Comparison of ENCODE assay signal across 9 cellular contexts in genomic region chr5:110441035-110441434, GRCh38.
DNase-seq lines count a peak whose midpoint lies in the region; ATAC-seq and TF ChIP-seq lines count a peak whose summit lies in the region.
"Had no signal": no experiment of that assay in that cellular context is flagged by ENCODE, and none has a peak within 500 bp of the region (broad histone marks: within the 10 kb centered on the region; RNA-seq: fewer than 3 reads in every experiment).

No MANE protein-coding gene starts in this region.

- H3K36me3 ChIP-seq in ovary, result no peaks in the 10 kb centered on the region
- H3K36me3 ChIP-seq: HAP-1 had no signal

- 32 to 57% (median 37%) methylated on average over 2 of the region's 2 CpGs for WGBS in ovary, 3 donors

- H3K27ac ChIP-seq in ovary, result no peak overlapping the region

- ATAC-seq in GM18867 (IDR thresholded peaks at IDR 0.05; ENCODE audit: unreplicated experiment) (peak; percentile 71), HG03432 (IDR thresholded peaks at IDR 0.05; ENCODE audit: unreplicated experiment) (peak; percentile 71), SK-N-SH treated with all-trans-retinoic acid at 6 μM for 48 hours (peak; percentile 81)

- H3K27me3 ChIP-seq in ovary, result no peaks in the 10 kb centered on the region

- H3K9me3 Mint-ChIP-seq in activated T-cell treated with anti-CD3 and anti-CD28 coated beads, Interleukin-2, amount 50 U/mL, for 24 hours, result no peaks in the 10 kb centered on the region
- H3K9me3 Mint-ChIP-seq in T-helper 2 cell treated with Interferon-gamma antibody and Interleukin-4, amounts not matched to agents 5 μg/mL and 100 μg/mL, for 36 hours, result no peaks in the 10 kb centered on the region

- no peak for TF ChIP-seq EP300 in ovary (IDR thresholded peaks at IDR 0.05)

- no peak overlapping the region for H3K4me3 ChIP-seq in AG09309 (ENCODE audit: control insufficient read depth, low read depth, low read length)
- no peak overlapping the region for H3K4me3 ChIP-seq in ovary
- H3K4me3 ChIP-seq: HAP-1 had no signal

- H3K9me3 ChIP-seq in ovary, result no peaks in the 10 kb centered on the region
- H3K9me3 ChIP-seq: HAP-1 had no signal

- H3K4me1 Mint-ChIP-seq in activated T-cell treated with anti-CD3 and anti-CD28 coated beads, Interleukin-2, amount 50 U/mL, for 24 hours (ENCODE audit: low read depth), result no peaks in the 10 kb centered on the region
- H3K4me1 Mint-ChIP-seq in T-helper 2 cell treated with Interferon-gamma antibody and Interleukin-4, amounts not matched to agents 5 μg/mL and 100 μg/mL, for 36 hours (ENCODE audit: low read depth), result no peaks in the 10 kb centered on the region

- DNase-seq in AG09309 (ENCODE audit: low read depth) (peak; percentile 24), islet precursor cell (peak; percentile 57), ovary (no peak)
- DNase-seq in activated T-cell treated with anti-CD3 and anti-CD28 coated beads, Interleukin-2, amount 50 U/mL, for 24 hours, result no peak
- DNase-seq in T-helper 2 cell treated with Interferon-gamma antibody and Interleukin-4, amounts not matched to agents 5 μg/mL and 100 μg/mL, for 36 hours (ENCODE audit: low spot score), result no peak

- no peaks in the 10 kb centered on the region for H3K36me3 Mint-ChIP-seq in activated T-cell treated with anti-CD3 and anti-CD28 coated beads, Interleukin-2, amount 50 U/mL, for 24 hours (ENCODE audit: low read depth)
- no peaks in the 10 kb centered on the region for H3K36me3 Mint-ChIP-seq in T-helper 2 cell treated with Interferon-gamma antibody and Interleukin-4, amounts not matched to agents 5 μg/mL and 100 μg/mL, for 36 hours (ENCODE audit: low read depth)

- no peak for TF ChIP-seq POLR2A in ovary (IDR thresholded peaks at IDR 0.05)

- H3K27ac Mint-ChIP-seq in activated T-cell treated with anti-CD3 and anti-CD28 coated beads, Interleukin-2, amount 50 U/mL, for 24 hours, result no peak overlapping the region
- H3K27ac Mint-ChIP-seq in T-helper 2 cell treated with Interferon-gamma antibody and Interleukin-4, amounts not matched to agents 5 μg/mL and 100 μg/mL, for 36 hours, result no peak overlapping the region

- H3K4me1 ChIP-seq in ovary (ENCODE audit: insufficient read depth), result no peaks in the 10 kb centered on the region
- H3K4me1 ChIP-seq: HAP-1 had no signal

- intact Hi-C loops in ovary (cut with DNase I), result no loop called here

- H3K4me3 Mint-ChIP-seq in activated T-cell treated with anti-CD3 and anti-CD28 coated beads, Interleukin-2, amount 50 U/mL, for 24 hours, result no peak overlapping the region
- H3K4me3 Mint-ChIP-seq in T-helper 2 cell treated with Interferon-gamma antibody and Interleukin-4, amounts not matched to agents 5 μg/mL and 100 μg/mL, for 36 hours, result no peak overlapping the region

- H3K27me3 Mint-ChIP-seq in activated T-cell treated with anti-CD3 and anti-CD28 coated beads, Interleukin-2, amount 50 U/mL, for 24 hours, result no peaks in the 10 kb centered on the region
- H3K27me3 Mint-ChIP-seq in T-helper 2 cell treated with Interferon-gamma antibody and Interleukin-4, amounts not matched to agents 5 μg/mL and 100 μg/mL, for 36 hours (ENCODE audit: low read depth), result no peaks in the 10 kb centered on the region

- peak; percentile 65 for TF ChIP-seq CTCF in AG09309 (IDR thresholded peaks at IDR 0.05; ENCODE audit: control insufficient read depth, insufficient read depth, low read depth, low read length, missing control alignments)
- no peak for TF ChIP-seq CTCF in ovary (IDR thresholded peaks at IDR 0.05)

TF ChIP-seq in SK-N-SH treated with all-trans-retinoic acid at 6 μM for 48 hours, 23 proteins besides CTCF, POLR2A, EP300 and RAD21:
- TF ChIP-seq ZNF565 (CRISPR knock-in tag; conservative IDR thresholded peaks at IDR 0.05; ENCODE audit: low read depth) (no peak), ISL1 (CRISPR knock-in tag; IDR thresholded peaks at IDR 0.05) (no peak)
- TF ChIP-seq, protein P1, sequence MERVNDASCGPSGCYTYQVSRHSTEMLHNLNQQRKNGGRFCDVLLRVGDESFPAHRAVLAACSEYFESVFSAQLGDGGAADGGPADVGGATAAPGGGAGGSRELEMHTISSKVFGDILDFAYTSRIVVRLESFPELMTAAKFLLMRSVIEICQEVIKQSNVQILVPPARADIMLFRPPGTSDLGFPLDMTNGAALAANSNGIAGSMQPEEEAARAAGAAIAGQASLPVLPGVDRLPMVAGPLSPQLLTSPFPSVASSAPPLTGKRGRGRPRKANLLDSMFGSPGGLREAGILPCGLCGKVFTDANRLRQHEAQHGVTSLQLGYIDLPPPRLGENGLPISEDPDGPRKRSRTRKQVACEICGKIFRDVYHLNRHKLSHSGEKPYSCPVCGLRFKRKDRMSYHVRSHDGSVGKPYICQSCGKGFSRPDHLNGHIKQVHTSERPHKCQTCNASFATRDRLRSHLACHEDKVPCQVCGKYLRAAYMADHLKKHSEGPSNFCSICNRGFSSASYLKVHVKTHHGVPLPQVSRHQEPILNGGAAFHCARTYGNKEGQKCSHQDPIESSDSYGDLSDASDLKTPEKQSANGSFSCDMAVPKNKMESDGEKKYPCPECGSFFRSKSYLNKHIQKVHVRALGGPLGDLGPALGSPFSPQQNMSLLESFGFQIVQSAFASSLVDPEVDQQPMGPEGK (CRISPR knock-in tag; IDR thresholded peaks at IDR 0.05; ENCODE audit: borderline replicate concordance), result no peak

Comparison
In these comparisons a context has a peak if more than half of its experiments do, and no peak if none do; other contexts are left out.
1. DNase-seq: peak in AG09309 (single experiment) and islet precursor cell (single experiment); none in activated T-cell treated with anti-CD3 and anti-CD28 coated beads, Interleukin-2, amount 50 U/mL, for 24 hours (single experiment), ovary (0 of 5) and T-helper 2 cell treated with Interferon-gamma antibody and Interleukin-4, amounts not matched to agents 5 μg/mL and 100 μg/mL, for 36 hours (single experiment).
2. Peak in every context shown above with its lines, with median percentiles within 50 percentile points of each other: ATAC-seq.